Comparison of ENCODE assay signal across 19 cellular contexts in genomic region chr16:75318737-75319136, GRCh38.
"Had no signal": no experiment of that assay in that cellular context is flagged by ENCODE, and none has a peak within 500 bp of the region (broad histone marks: within the 10 kb centered on the region; RNA-seq: fewer than 3 reads in every experiment).

No MANE protein-coding gene starts in this region.

- DNase-seq: effector memory CD4-positive, alpha-beta T cell; heart left ventricle; hypothalamus; kidney glomerular epithelial cell; mammary epithelial cell; natural killer cell; occipital lobe; stimulated activated CD4-positive, alpha-beta T cell treated with anti-CD3 and anti-CD28 coated beads, Interleukin-2, amount 100 ng/mL, for 24 hours; stimulated activated CD4-positive, alpha-beta T cell treated with anti-CD3 and anti-CD28 coated beads, Interleukin-4, amount 100 ng/mL, for 4 hours; stimulated activated naive B cell treated with anti-CD40 and anti-IgM and Interleukin-4, amounts not matched to agents 10 μg/mL and 1 μg/mL and 100 μg/mL, for 72 hours; stimulated activated naive CD8-positive, alpha-beta T cell treated with anti-CD3 and anti-CD28 coated beads, Interleukin-15, amount 100 ng/mL, for 72 hours; transverse colon had no signal

- ATAC-seq: esophagus mucosa; stimulated activated naive B cell treated with anti-CD40 and anti-IgM and Interleukin-4, amounts not matched to agents 10 μg/mL and 1 μg/mL and 100 μg/mL, for 72 hours; stimulated activated naive CD8-positive, alpha-beta T cell treated with anti-CD3 and anti-CD28 coated beads, Interleukin-15, amount 100 ng/mL, for 72 hours had no signal

- H3K27ac Mint-ChIP-seq: natural killer cell; stimulated activated naive B cell treated with anti-CD40 and anti-IgM and Interleukin-4, amounts not matched to agents 10 μg/mL and 1 μg/mL and 100 μg/mL, for 72 hours; stimulated activated naive CD8-positive, alpha-beta T cell treated with anti-CD3 and anti-CD28 coated beads, Interleukin-15, amount 100 ng/mL, for 72 hours had no signal

- H3K4me3 ChIP-seq: heart left ventricle, thoracic aorta, transverse colon had no signal

- H3K27ac ChIP-seq: thoracic aorta, transverse colon had no signal

- H3K4me3 Mint-ChIP-seq: mesothelial cell of epicardium; stimulated activated naive B cell treated with anti-CD40 and anti-IgM and Interleukin-4, amounts not matched to agents 10 μg/mL and 1 μg/mL and 100 μg/mL, for 72 hours had no signal

- FAIRE-seq: endometrium, frontal cortex, islet of Langerhans had no signal

- H3K27me3 ChIP-seq: transverse colon had no signal

- H3K9me3 Mint-ChIP-seq: mesothelial cell of epicardium; natural killer cell; neural crest cell; stimulated activated naive B cell treated with anti-CD40 and anti-IgM and Interleukin-4, amounts not matched to agents 10 μg/mL and 1 μg/mL and 100 μg/mL, for 72 hours; stimulated activated naive CD8-positive, alpha-beta T cell treated with anti-CD3 and anti-CD28 coated beads, Interleukin-15, amount 100 ng/mL, for 72 hours had no signal

- H3K9me3 ChIP-seq: heart left ventricle, thoracic aorta, transverse colon had no signal

- H3K36me3 ChIP-seq: thoracic aorta, transverse colon had no signal
